Comparison of ENCODE assay signal across 10 cellular contexts in the genomic region with DNA sequence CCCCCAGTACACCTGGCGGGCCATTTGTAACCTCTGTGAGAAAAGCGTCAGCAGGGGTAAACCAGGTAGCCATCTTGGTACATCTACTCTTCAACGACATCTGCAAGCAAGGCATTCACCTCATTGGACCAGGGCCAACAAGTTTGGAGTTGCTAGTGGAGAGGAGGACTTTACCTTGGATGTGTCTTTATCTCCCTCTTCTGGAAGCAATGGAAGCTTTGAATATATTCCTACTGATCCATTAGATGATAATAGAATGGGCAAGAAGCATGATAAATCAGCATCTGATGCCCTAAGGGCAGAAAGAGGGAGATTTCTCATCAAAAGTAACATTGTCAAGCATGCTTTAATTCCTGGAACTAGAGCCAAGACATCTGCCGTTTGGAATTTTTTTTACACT. TPM values are rescaled to one million over a fixed set of nuclear protein-coding genes. Genes with fewer than 3 reads are reported as not detected.
DNase-seq lines count a peak whose midpoint lies in the region; TF ChIP-seq lines count a peak whose summit lies in the region.
"Had no signal": no experiment of that assay in that cellular context is flagged by ENCODE, and none has a peak within 500 bp of the region (broad histone marks: within the 10 kb centered on the region; RNA-seq: fewer than 3 reads in every experiment).

No MANE protein-coding gene starts in this region.

- 96% methylated on average over 4 of the region's 4 CpGs for WGBS in smooth muscle cell (ENCODE audit: low lambda C conversion rate)

- no peak overlapping the region for H2AFZ ChIP-seq in smooth muscle cell (ENCODE audit: low read depth)

- peaks cover 49% of the 10 kb centered on the region for H3K36me3 Mint-ChIP-seq in activated CD4-positive, alpha-beta T cell treated with anti-CD3 and anti-CD28 coated beads, Interleukin-2, amount 10 ng/mL, durations not matched to agents 7 days and 5 days (ENCODE audit: low read depth)

- peak overlapping the region; percentile 92 for H3K4me2 ChIP-seq in smooth muscle cell

- no peak overlapping the region for H3K27ac Mint-ChIP-seq in activated CD4-positive, alpha-beta T cell treated with anti-CD3 and anti-CD28 coated beads, Interleukin-2, amount 10 ng/mL, durations not matched to agents 7 days and 5 days

- no peaks in the 10 kb centered on the region for H3K27me3 ChIP-seq in smooth muscle cell (ENCODE audit: low read depth)

- H4K20me1 ChIP-seq in smooth muscle cell (ENCODE audit: low read depth): peaks cover 69% of the 10 kb centered on the region

- CTCF ChIA-PET in activated CD4-positive, alpha-beta T cell treated with anti-CD3 and anti-CD28 coated beads, Interleukin-2, amount 10 ng/mL, durations not matched to agents 7 days and 5 days (lab: Charles Lee): no interaction called here

- DNase-seq in activated CD4-positive, alpha-beta T cell treated with anti-CD3 and anti-CD28 coated beads, Interleukin-2, amount 10 ng/mL, durations not matched to agents 7 days and 5 days: no peak
- DNase-seq in activated CD4-positive, alpha-beta T cell treated with anti-CD3 and anti-CD28 coated beads, Interleukin-2, amount 50 U/mL, for 4 hours: no peak
- DNase-seq in NCI-H446 treated with DMSO at 0.1 percent for 48 hours (lab: John Stamatoyannopoulos, UW) (peak; percentile 15), epithelial cell of prostate (ENCODE audit: low read depth, low spot score) (peak; percentile 24), smooth muscle cell (lab: John Stamatoyannopoulos, UW; ENCODE audit: unreplicated experiment) (no peak), NCI-H2107 treated with DMSO at 0.1 percent for 48 hours (lab: John Stamatoyannopoulos, UW; ENCODE audit: unreplicated experiment) (no peak)
- no peak for DNase-seq in activated CD4-positive, alpha-beta T cell treated with anti-CD3 and anti-CD28 coated beads for 4 hours
- DNase-seq in stimulated activated CD4-positive, alpha-beta T cell treated with anti-CD3 and anti-CD28 coated beads, Interleukin-1b, Interleukin-23, amount 100 ng/mL, for 48 hours: no peak
- DNase-seq: NCI-H510A treated with DMSO at 0.1 percent for 48 hours had no signal

- peak overlapping the region; percentile 10 for H3K4me3 Mint-ChIP-seq in activated CD4-positive, alpha-beta T cell treated with anti-CD3 and anti-CD28 coated beads, Interleukin-2, amount 10 ng/mL, durations not matched to agents 7 days and 5 days

- POLR2A ChIA-PET in activated CD4-positive, alpha-beta T cell treated with anti-CD3 and anti-CD28 coated beads, Interleukin-2, amount 10 ng/mL, durations not matched to agents 7 days and 5 days (lab: Charles Lee): no interaction called here

- H3K27ac ChIP-seq in epithelial cell of prostate: no peak overlapping the region
- H3K27ac ChIP-seq in smooth muscle cell (ENCODE audit: low read depth): no peak overlapping the region
- H3K27ac ChIP-seq: VCaP had no signal

- H3K4me3 ChIP-seq in smooth muscle cell: no peak overlapping the region

- H3K36me3 ChIP-seq in smooth muscle cell (ENCODE audit: low read depth): no peaks in the 10 kb centered on the region

- peaks cover 57% of the 10 kb centered on the region for H3K4me1 Mint-ChIP-seq in activated CD4-positive, alpha-beta T cell treated with anti-CD3 and anti-CD28 coated beads, Interleukin-2, amount 10 ng/mL, durations not matched to agents 7 days and 5 days

- H3K9ac ChIP-seq in smooth muscle cell (ENCODE audit: low read depth): no peak overlapping the region

- H3K4me1 ChIP-seq in smooth muscle cell (ENCODE audit: low read depth): peaks cover 33% of the 10 kb centered on the region

- H3K9me3 ChIP-seq in smooth muscle cell (replicated peaks; ENCODE audit: low read depth): no peaks in the 10 kb centered on the region

- H3F3A ChIP-seq in smooth muscle cell (ENCODE audit: low read depth): peaks cover 6% of the 10 kb centered on the region

- H3K9me3 Mint-ChIP-seq in activated CD4-positive, alpha-beta T cell treated with anti-CD3 and anti-CD28 coated beads, Interleukin-2, amount 10 ng/mL, durations not matched to agents 7 days and 5 days: peaks cover 4% of the 10 kb centered on the region

- TF ChIP-seq CTCF in smooth muscle cell (IDR thresholded peaks at IDR 0.05; ENCODE audit: borderline replicate concordance, insufficient read depth, poor library complexity, severe bottlenecking): no peak

- H3K27me3 Mint-ChIP-seq in activated CD4-positive, alpha-beta T cell treated with anti-CD3 and anti-CD28 coated beads, Interleukin-2, amount 10 ng/mL, durations not matched to agents 7 days and 5 days: no peaks in the 10 kb centered on the region

- H3K79me2 ChIP-seq in smooth muscle cell (ENCODE audit: low read depth): peaks cover 72% of the 10 kb centered on the region

RNA-seq across cellular contexts. Expression of a gene that starts 2.5 kb away (rescaled TPM):
- total RNA-seq in activated CD4-positive, alpha-beta T cell treated with anti-CD3 and anti-CD28 coated beads, Interleukin-2, amount 10 ng/mL, durations not matched to agents 7 days and 5 days: 10 to 100 TPM; 18.9 to 19.4 TPM
- 32.0 and 39.4 TPM in 2 replicates for total RNA-seq in smooth muscle cell
- polyA plus RNA-seq in smooth muscle cell: 1.9 and 3.0 TPM in 2 replicates

RNA-seq across cellular contexts. Expression of a gene that starts 2.5 kb away (rescaled TPM):
- 10 to 100 TPM; 83.6 to 97.8 TPM for total RNA-seq in activated CD4-positive, alpha-beta T cell treated with anti-CD3 and anti-CD28 coated beads, Interleukin-2, amount 10 ng/mL, durations not matched to agents 7 days and 5 days
- total RNA-seq in smooth muscle cell: 140 and 174 TPM in 2 replicates
- 28.4 and 42.2 TPM in 2 replicates for polyA plus RNA-seq in smooth muscle cell

RNA-seq across cellular contexts. Expression of a gene that starts 33.0 kb away (rescaled TPM):
- total RNA-seq in activated CD4-positive, alpha-beta T cell treated with anti-CD3 and anti-CD28 coated beads, Interleukin-2, amount 10 ng/mL, durations not matched to agents 7 days and 5 days: 10 to 100 TPM; 18.9 to 20.5 TPM
- 0.36 and 0.40 TPM in 2 replicates for total RNA-seq in smooth muscle cell
- polyA plus RNA-seq in smooth muscle cell: 0.27 TPM in 1 of 2 replicates, not detected in the other

Comparison
In these comparisons a context has a peak if more than half of its experiments do, and no peak if none do; other contexts are left out.
1. DNase-seq: peak in NCI-H446 treated with DMSO at 0.1 percent for 48 hours (single experiment) and epithelial cell of prostate (single experiment); none in activated CD4-positive, alpha-beta T cell treated with anti-CD3 and anti-CD28 coated beads, Interleukin-2, amount 10 ng/mL, durations not matched to agents 7 days and 5 days (single experiment), activated CD4-positive, alpha-beta T cell treated with anti-CD3 and anti-CD28 coated beads, Interleukin-2, amount 50 U/mL, for 4 hours (0 of 2), smooth muscle cell (single experiment), NCI-H2107 treated with DMSO at 0.1 percent for 48 hours (single experiment), activated CD4-positive, alpha-beta T cell treated with anti-CD3 and anti-CD28 coated beads for 4 hours (0 of 2) and stimulated activated CD4-positive, alpha-beta T cell treated with anti-CD3 and anti-CD28 coated beads, Interleukin-1b, Interleukin-23, amount 100 ng/mL, for 48 hours (single experiment).
2. RNA of a gene that starts 33.0 kb away (total RNA-seq): 18.9 to 20.5 TPM in activated CD4-positive, alpha-beta T cell treated with anti-CD3 and anti-CD28 coated beads, Interleukin-2, amount 10 ng/mL, durations not matched to agents 7 days and 5 days; 0.36 to 0.40 TPM in smooth muscle cell; every median in the first group is over 10 times any median in the second.